Comparison of ENCODE assay signal across 8 cellular contexts in the genomic region with DNA sequence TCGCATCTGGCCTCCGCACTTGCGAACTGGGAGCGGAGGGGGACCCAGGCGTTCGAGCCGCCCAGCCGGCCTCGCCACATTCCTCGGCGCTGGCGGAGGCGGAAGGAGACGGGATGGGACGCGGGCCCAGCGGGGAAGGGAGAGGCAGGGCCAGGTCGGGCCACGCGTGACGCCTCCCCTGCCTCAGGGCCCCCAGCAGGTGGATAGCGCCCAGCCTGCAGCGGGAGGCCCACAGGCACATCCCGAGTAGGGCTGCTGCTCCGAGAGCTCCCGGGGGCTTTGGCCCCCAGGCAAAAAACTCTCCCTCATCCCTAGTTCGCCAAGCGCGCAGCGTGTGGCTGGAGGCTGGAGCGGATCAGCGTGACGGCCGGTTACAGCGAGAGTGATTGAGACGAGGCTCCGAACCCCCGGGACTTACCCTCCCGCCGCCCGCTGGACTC. TPM values are rescaled to one million over a fixed set of nuclear protein-coding genes. Genes with fewer than 3 reads are reported as not detected.
DNase-seq lines count a peak whose midpoint lies in the region; ATAC-seq and TF ChIP-seq lines count a peak whose summit lies in the region.

No MANE protein-coding gene starts in this region.

- TF ChIP-seq EP300 in ovary (IDR thresholded peaks at IDR 0.05): no peak

- POLR2A ChIA-PET in activated CD8-positive, alpha-beta T cell treated with anti-CD3 and anti-CD28 coated beads for 36 hours (lab: Charles Lee): interaction anchor here (0.7 to 1.4 kb wide), 8 partner anchors 17 to 986 kb away, joined by 3 to 5 read pairs (median 3); a partner anchor contains a TSS

- intact Hi-C loops in activated CD8-positive, alpha-beta T cell treated with anti-CD3 and anti-CD28 coated beads for 36 hours (cut with micrococcal nuclease): loop anchor here (5.0 kb wide), 1 partner anchor 99 kb away; a partner anchor contains a TSS
- intact Hi-C loops in ovary (cut with DNase I): loop anchor here in 1 of 4 donors (5.0 kb wide), 1 partner anchor 69 kb away; a partner anchor contains a TSS

- DNase-seq in HK-2 (ENCODE audit: unreplicated experiment): peak; percentile 48
- no peak for DNase-seq in activated CD8-positive, alpha-beta T cell treated with anti-CD3 and anti-CD28 coated beads for 36 hours
- DNase-seq in glutamatergic neuron: peak; percentile 59
- DNase-seq in ovary: peak; percentile 63 to 77 (median 74)

- WGBS in ovary, 3 donors: 0% methylated on average over 22 to 41 of the region's 41 CpGs

- H3K4me3 ChIP-seq in ovary: peak overlapping the region; percentile 63

- H3K36me3 ChIP-seq in ovary: no peaks in the 10 kb centered on the region

- H3K4me3 Mint-ChIP-seq in activated CD8-positive, alpha-beta T cell treated with anti-CD3 and anti-CD28 coated beads for 36 hours: peak overlapping the region; percentile 71
- peak overlapping the region; percentile 87 for H3K4me3 Mint-ChIP-seq in glutamatergic neuron (ENCODE audit: unreplicated experiment)

- no peak overlapping the region for H3K27ac Mint-ChIP-seq in activated CD8-positive, alpha-beta T cell treated with anti-CD3 and anti-CD28 coated beads for 36 hours
- peak overlapping the region; percentile 17 for H3K27ac Mint-ChIP-seq in glutamatergic neuron (ENCODE audit: unreplicated experiment)

- no peak for ATAC-seq in activated CD8-positive, alpha-beta T cell treated with anti-CD3 and anti-CD28 coated beads for 36 hours
- ATAC-seq in HG03469 (IDR thresholded peaks at IDR 0.05; ENCODE audit: unreplicated experiment) (no peak), GM18519 (IDR thresholded peaks at IDR 0.05; ENCODE audit: low FRiP score, unreplicated experiment) (no peak), HG02610 (IDR thresholded peaks at IDR 0.05; ENCODE audit: unreplicated experiment) (no peak)

- no peaks in the 10 kb centered on the region for H3K9me3 Mint-ChIP-seq in activated CD8-positive, alpha-beta T cell treated with anti-CD3 and anti-CD28 coated beads for 36 hours
- H3K9me3 Mint-ChIP-seq in glutamatergic neuron (ENCODE audit: unreplicated experiment): peaks cover 13% of the 10 kb centered on the region

- H3K27me3 Mint-ChIP-seq in activated CD8-positive, alpha-beta T cell treated with anti-CD3 and anti-CD28 coated beads for 36 hours: peaks cover 42% of the 10 kb centered on the region
- H3K27me3 Mint-ChIP-seq in glutamatergic neuron (ENCODE audit: unreplicated experiment): peaks cover 22% of the 10 kb centered on the region

- TF ChIP-seq CTCF in C4-2B (conservative IDR thresholded peaks at IDR 0.05) (no peak), glutamatergic neuron (IDR thresholded peaks at IDR 0.05; ENCODE audit: partially characterized antibody, unreplicated experiment) (peak; percentile 2), ovary (IDR thresholded peaks at IDR 0.05) (peak in 1 of 3 donors; percentile 12)
- TF ChIP-seq CTCF in activated CD8-positive, alpha-beta T cell treated with anti-CD3 and anti-CD28 coated beads for 36 hours (IDR thresholded peaks at IDR 0.05): no peak

- H3K27ac ChIP-seq in C4-2B (peak overlapping the region; percentile 96), ovary (peak overlapping the region; percentile 82 to 84)

- no peaks in the 10 kb centered on the region for H3K27me3 ChIP-seq in ovary

- H3K36me3 Mint-ChIP-seq in activated CD8-positive, alpha-beta T cell treated with anti-CD3 and anti-CD28 coated beads for 36 hours (ENCODE audit: low read depth): no peaks in the 10 kb centered on the region
- no peaks in the 10 kb centered on the region for H3K36me3 Mint-ChIP-seq in glutamatergic neuron (ENCODE audit: unreplicated experiment)

- H3K4me1 ChIP-seq in ovary (ENCODE audit: insufficient read depth): peaks cover 20% of the 10 kb centered on the region

- H3K9me3 ChIP-seq in ovary: no peaks in the 10 kb centered on the region

- H3K4me1 Mint-ChIP-seq in activated CD8-positive, alpha-beta T cell treated with anti-CD3 and anti-CD28 coated beads for 36 hours (ENCODE audit: low read depth): peaks cover 40% of the 10 kb centered on the region
- peaks cover 13% of the 10 kb centered on the region for H3K4me1 Mint-ChIP-seq in glutamatergic neuron (ENCODE audit: low read depth, unreplicated experiment)

- no peak for TF ChIP-seq POLR2A in ovary (IDR thresholded peaks at IDR 0.05)

- CTCF ChIA-PET in activated CD8-positive, alpha-beta T cell treated with anti-CD3 and anti-CD28 coated beads for 36 hours (lab: Charles Lee): interaction anchor here (2.5 kb wide), 1 partner anchor 98 kb away, joined by 17 read pairs; a partner anchor contains a TSS

RNA-seq across cellular contexts. Expression of a gene that starts 0.8 kb away (rescaled TPM):
- under 1 TPM; 0.29 to 0.65 TPM for total RNA-seq in activated CD8-positive, alpha-beta T cell treated with anti-CD3 and anti-CD28 coated beads for 36 hours
- total RNA-seq in glutamatergic neuron (ENCODE audit: unreplicated experiment) (40.6 TPM), ovary (10 to 100 TPM; 23.6 to 81.6 (median 58.4) TPM)
- 10 to 100 TPM in 1 of 2 donors, 1 to 10 TPM in 1; 2.1 to 30.9 TPM for polyA plus RNA-seq in ovary

RNA-seq across cellular contexts. Expression of a gene that starts 5.6 kb away (rescaled TPM):
- total RNA-seq in activated CD8-positive, alpha-beta T cell treated with anti-CD3 and anti-CD28 coated beads for 36 hours: not detected
- 1.6 TPM for total RNA-seq in glutamatergic neuron (ENCODE audit: unreplicated experiment)
- 1 to 10 TPM; 1.5 to 6.8 (median 3.7) TPM for total RNA-seq in ovary
- 1 to 10 TPM in 1 of 2 donors, under 1 TPM in 1; 0.15 to 2.7 TPM for polyA plus RNA-seq in ovary

RNA-seq across cellular contexts. Expression of a gene that starts 6.3 kb away (rescaled TPM):
- total RNA-seq in activated CD8-positive, alpha-beta T cell treated with anti-CD3 and anti-CD28 coated beads for 36 hours: under 1 TPM; 0.13 to 0.25 TPM
- total RNA-seq in glutamatergic neuron (ENCODE audit: unreplicated experiment): 44.8 TPM
- total RNA-seq in ovary: 10 to 100 TPM in 5 of 7 donors, 1 to 10 TPM in 2; 3.7 to 41.4 (median 15.5) TPM
- 1 to 10 TPM; 7.0 to 7.5 TPM for polyA plus RNA-seq in ovary

RNA-seq across cellular contexts. Expression of a gene that starts 16.9 kb away (rescaled TPM):
- total RNA-seq in activated CD8-positive, alpha-beta T cell treated with anti-CD3 and anti-CD28 coated beads for 36 hours: 1 to 10 TPM; 7.5 TPM
- total RNA-seq in glutamatergic neuron (ENCODE audit: unreplicated experiment): 22.1 TPM
- total RNA-seq in ovary: 10 to 100 TPM; 19.4 to 30.0 (median 23.2) TPM
- 10 to 100 TPM; 20.9 to 21.5 TPM for polyA plus RNA-seq in ovary

Comparison
In these comparisons a context has a peak if more than half of its experiments do, and no peak if none do; other contexts are left out.
1. RNA of a gene that starts 0.8 kb away (total RNA-seq): 23.6 to 81.6 TPM in ovary and 40.6 TPM in glutamatergic neuron (single experiment); 0.29 to 0.65 TPM in activated CD8-positive, alpha-beta T cell treated with anti-CD3 and anti-CD28 coated beads for 36 hours; every median in the first group is over 10 times any median in the second.